7 cellular contexts compared by ENCODE assay signal in genomic region chr20:43938932-43939761, GRCh38. TPM values are rescaled to one million over a fixed set of nuclear protein-coding genes. Genes with fewer than 3 reads are reported as not detected.
DNase-seq lines count a peak whose midpoint lies in the region; ATAC-seq and TF ChIP-seq lines count a peak whose summit lies in the region.

No MANE protein-coding gene starts in this region.

- no peak overlapping the region for H3K4me2 ChIP-seq in H9 (ENCODE audit: insufficient read depth, insufficient read length, low read length)

- TF ChIP-seq POLR2A in heart left ventricle (IDR thresholded peaks at IDR 0.05), result no peak

- H3K36me3 ChIP-seq in heart left ventricle (no peaks in the 10 kb centered on the region), tibial artery (no peaks in the 10 kb centered on the region)

- WGBS in heart left ventricle, 4 donors, result 36 to 55% (median 44%) methylated on average over 8 to 9 of the region's 9 CpGs
- WGBS in H9 (ENCODE audit: extremely low coverage, insufficient read length, low lambda C conversion rate), result no CpG with 5 or more reads among the region's 9 CpGs

- no peaks in the 10 kb centered on the region for H3K9me3 ChIP-seq in heart left ventricle
- no peaks in the 10 kb centered on the region for H3K9me3 ChIP-seq in tibial artery
- no peaks in the 10 kb centered on the region for H3K9me3 ChIP-seq in H9 (ENCODE audit: control insufficient read depth, low read depth, low read length)

- H3K27ac ChIP-seq in heart left ventricle (peak overlapping the region in 1 of 12 donors; percentile 37), tibial artery (no peak overlapping the region), H9 (ENCODE audit: insufficient read length, low read depth, low read length) (no peak overlapping the region)

- H4K8ac ChIP-seq in H9 (replicated peaks; ENCODE audit: insufficient read length, low read depth, low read length), result no peak overlapping the region

- H3K4me1 Mint-ChIP-seq in H9, result peaks cover 22 to 26% of the 10 kb centered on the region in 2 experiments
- H3K4me1 Mint-ChIP-seq in activated T-cell treated with anti-CD3 and anti-CD28 coated beads, Interleukin-2, amount 50 U/mL, for 24 hours (ENCODE audit: low read depth), result peaks cover 46% of the 10 kb centered on the region

- H2AK5ac ChIP-seq in H9 (ENCODE audit: insufficient read length, low read length), result no peak overlapping the region

- no peaks in the 10 kb centered on the region; the same call in 1 of the 2 replicates for H3K27me3 Mint-ChIP-seq in H9 (ENCODE audit: low read depth)
- H3K27me3 Mint-ChIP-seq in activated T-cell treated with anti-CD3 and anti-CD28 coated beads, Interleukin-2, amount 50 U/mL, for 24 hours, result peaks cover 24% of the 10 kb centered on the region

- no peak overlapping the region for H3T11ph ChIP-seq in H9 (ENCODE audit: low read length)

- no peak overlapping the region for H3K4me3 Mint-ChIP-seq in H9
- no peak overlapping the region for H3K4me3 Mint-ChIP-seq in activated T-cell treated with anti-CD3 and anti-CD28 coated beads, Interleukin-2, amount 50 U/mL, for 24 hours

- peak; percentile 97 for DNase-seq in HT1080 (ENCODE audit: low read depth)
- peak; percentile 22 to 65 for DNase-seq in SW 1271 (lab: John Stamatoyannopoulos, UW)
- peak in 4 of 5 donors; percentile 41 to 75 (median 56) for DNase-seq in heart left ventricle
- DNase-seq in tibial artery, result peak; percentile 78 to 82
- no peak for DNase-seq in H9
- no peak for DNase-seq in activated T-cell treated with anti-CD3 and anti-CD28 coated beads, Interleukin-2, amount 50 U/mL, for 24 hours

- no peak overlapping the region for H4K91ac ChIP-seq in H9 (ENCODE audit: insufficient read length, low read depth, low read length)

- H3K27me3 ChIP-seq in heart left ventricle (peaks cover 0 to 4% (median 0%) of the 10 kb centered on the region in 9 donors), tibial artery (peaks cover 0 to 7% of the 10 kb centered on the region in 2 donors), H9 (ENCODE audit: insufficient read depth, low read length) (no peaks in the 10 kb centered on the region)

- no peaks in the 10 kb centered on the region for H3K23me2 ChIP-seq in H9 (ENCODE audit: insufficient read length, low read depth, low read length, poor library complexity, severe bottlenecking)

- no peak overlapping the region for H3K56ac ChIP-seq in H9 (ENCODE audit: insufficient read length, low read depth, low read length)

- H3K4ac ChIP-seq in H9 (ENCODE audit: low read depth, low read length), result no peak overlapping the region

- H2BK12ac ChIP-seq in H9 (ENCODE audit: insufficient read length, low read depth, low read length), result no peak overlapping the region

- no peak overlapping the region for H3K27ac Mint-ChIP-seq in H9
- no peak overlapping the region for H3K27ac Mint-ChIP-seq in activated T-cell treated with anti-CD3 and anti-CD28 coated beads, Interleukin-2, amount 50 U/mL, for 24 hours

- no peak overlapping the region for H3K9ac ChIP-seq in H9 (ENCODE audit: extremely low read depth, insufficient read length, low read length)

- intact Hi-C loops in heart left ventricle (cut with DNase I), result no loop called here
- intact Hi-C loops in tibial artery (cut with DNase I; ENCODE audit: low total_unique reads), result no loop called here

- no peaks in the 10 kb centered on the region for H3K79me1 ChIP-seq in H9 (ENCODE audit: insufficient read depth, low read depth, low read length, poor library complexity, severe bottlenecking)

- H3K9me3 Mint-ChIP-seq in H9, result no peaks in the 10 kb centered on the region
- H3K9me3 Mint-ChIP-seq in activated T-cell treated with anti-CD3 and anti-CD28 coated beads, Interleukin-2, amount 50 U/mL, for 24 hours, result no peaks in the 10 kb centered on the region

- H3K4me1 ChIP-seq in heart left ventricle, result peaks cover 0 to 74% (median 10%) of the 10 kb centered on the region in 12 donors
- peaks cover 0 to 15% (median 11%) of the 10 kb centered on the region in 4 donors for H3K4me1 ChIP-seq in tibial artery
- H3K4me1 ChIP-seq in H9 (ENCODE audit: insufficient read depth, low read length), result 0 out of 2 replicates have a peak, but pooled peaks cover 7% of the 10 kb centered on the region

- H2BK20ac ChIP-seq in H9 (ENCODE audit: low read depth, low read length, poor library complexity, severe bottlenecking), result no peak overlapping the region

- H2BK120ac ChIP-seq in H9 (ENCODE audit: low read depth, low read length, poor library complexity, severe bottlenecking), result no peak overlapping the region

- no peak overlapping the region for H3K14ac ChIP-seq in H9 (ENCODE audit: insufficient read depth, low read length)

- no peak overlapping the region for H3K18ac ChIP-seq in H9 (ENCODE audit: insufficient read length, low read depth, low read length)

- no peak for TF ChIP-seq CTCF in heart left ventricle (IDR thresholded peaks at IDR 0.05)
- no peak for TF ChIP-seq CTCF in tibial artery (IDR thresholded peaks at IDR 0.05)
- no peak for TF ChIP-seq CTCF in H9 (conservative IDR thresholded peaks at IDR 0.05)

- no peak overlapping the region for H3K23ac ChIP-seq in H9 (ENCODE audit: insufficient read length, low read depth, low read length)

- ATAC-seq in heart left ventricle (peak; percentile 25 to 75 (median 56)), HG03045 (IDR thresholded peaks at IDR 0.05; ENCODE audit: unreplicated experiment) (no peak)

- H3K36me3 Mint-ChIP-seq in H9 (ENCODE audit: insufficient read depth in 1 of 3, low read depth in 3 of 3), result no peaks in the 10 kb centered on the region
- H3K36me3 Mint-ChIP-seq in activated T-cell treated with anti-CD3 and anti-CD28 coated beads, Interleukin-2, amount 50 U/mL, for 24 hours (ENCODE audit: low read depth), result no peaks in the 10 kb centered on the region

- no peak overlapping the region for H3K4me3 ChIP-seq in heart left ventricle
- H3K4me3 ChIP-seq in tibial artery, result no peak overlapping the region

- H2AFZ ChIP-seq in H9 (ENCODE audit: low read length), result no peak overlapping the region

- no peak overlapping the region for H2BK5ac ChIP-seq in H9 (ENCODE audit: insufficient read length, low read length)

- H4K20me1 ChIP-seq in H9 (ENCODE audit: control insufficient read depth, insufficient read depth, insufficient read length), result no peaks in the 10 kb centered on the region

- no peak overlapping the region for H2BK15ac ChIP-seq in H9 (ENCODE audit: low read depth, low read length)

- no peaks in the 10 kb centered on the region for H3K79me2 ChIP-seq in H9 (ENCODE audit: insufficient read depth, low read length)

- no peak overlapping the region for H4K5ac ChIP-seq in H9 (ENCODE audit: insufficient read length, low read depth, low read length)

RNA-seq across cellular contexts. Expression of gene TOX2, which starts 24.5 kb away (rescaled TPM):
- 3.5 and 8.3 TPM in 2 replicates for total RNA-seq in HT1080 (2014; rRNA removed; shearing (Covaris generic))
- 69.1 and 81.2 TPM in 2 replicates for polyA plus RNA-seq in HT1080 (2015; cell fraction: cytosol; rRNA removed)
- polyA plus RNA-seq in HT1080 (2015; cell fraction: nucleus; rRNA removed), result 32.4 and 41.7 TPM in 2 replicates
- 1 to 10 TPM in 5 of 9 donors, under 1 TPM in 4; 0.53 to 3.0 (median 1.0) TPM for total RNA-seq in heart left ventricle
- under 1 TPM; 0.64 to 0.80 TPM for polyA plus RNA-seq in heart left ventricle
- total RNA-seq in H9 (2021), result 1.7 and 2.0 TPM in 2 replicates

Comparison
In these comparisons a context has a peak if more than half of its experiments do, and no peak if none do; other contexts are left out.
1. DNase-seq: peak in HT1080 (single experiment), SW 1271 (2 of 2), heart left ventricle (4 of 5) and tibial artery (2 of 2); none in H9 (single experiment) and activated T-cell treated with anti-CD3 and anti-CD28 coated beads, Interleukin-2, amount 50 U/mL, for 24 hours (single experiment).